Comparison of ENCODE assay signal across 8 cellular contexts in genomic region chr13:51453308-51453958, GRCh38. TPM values are rescaled to one million over a fixed set of nuclear protein-coding genes. Genes with fewer than 3 reads are reported as not detected.
DNase-seq lines count a peak whose midpoint lies in the region; ATAC-seq and TF ChIP-seq lines count a peak whose summit lies in the region.

No MANE protein-coding gene starts in this region.

- H3K9me3 ChIP-seq in CD4-positive, alpha-beta T cell (ENCODE audit: control insufficient read depth, low read length) = no peaks in the 10 kb centered on the region
- H3K9me3 ChIP-seq in Peyer's patch (no peaks in the 10 kb centered on the region), parathyroid adenoma (ENCODE audit: control insufficient read depth, low read length) (no peaks in the 10 kb centered on the region), tibial artery (no peaks in the 10 kb centered on the region)

- H3K27ac ChIP-seq in CD4-positive, alpha-beta T cell (ENCODE audit: low read depth, low read length) = peak overlapping the region; percentile 84
- H3K27ac ChIP-seq in Peyer's patch (peak overlapping the region; percentile 97 to 100 (median 99)), parathyroid adenoma (peak overlapping the region; percentile 99), tibial artery (peak overlapping the region; percentile 93 to 98)

- TF ChIP-seq POLR2A in Peyer's patch (IDR thresholded peaks at IDR 0.05) = peak; percentile 28 to 74

- H3K27ac Mint-ChIP-seq in CD4-positive, alpha-beta T cell = peak overlapping the region; percentile 95

- POLR2A ChIA-PET in CD4-positive, alpha-beta T cell (lab: Charles Lee) = interaction anchor here (0.6 to 6.9 kb wide), 82 partner anchors 9 to 1661 kb away, joined by 3 to 216 read pairs (median 4); partner anchors contain the start of genes ALG11, ATP7B, DHRS12 and KPNA3

- H3K9me3 Mint-ChIP-seq in CD4-positive, alpha-beta T cell = no peaks in the 10 kb centered on the region

- H3K4me1 Mint-ChIP-seq in CD4-positive, alpha-beta T cell (ENCODE audit: low read depth) = peaks cover 57% of the 10 kb centered on the region

- H3K27me3 Mint-ChIP-seq in CD4-positive, alpha-beta T cell = no peaks in the 10 kb centered on the region

- TF ChIP-seq CTCF in CD4-positive, alpha-beta T cell (IDR thresholded peaks at IDR 0.05) = no peak
- TF ChIP-seq CTCF in Peyer's patch (IDR thresholded peaks at IDR 0.05) = peak in 2 of 6 experiments; percentile 2
- no peak for TF ChIP-seq CTCF in parathyroid adenoma (IDR thresholded peaks at IDR 0.05)
- TF ChIP-seq CTCF in tibial artery (IDR thresholded peaks at IDR 0.05) = peak in 1 of 2 experiments; percentile 15

- H3K4me3 Mint-ChIP-seq in CD4-positive, alpha-beta T cell = peak overlapping the region; percentile 96

- CTCF ChIA-PET in CD4-positive, alpha-beta T cell (lab: Charles Lee) = interaction anchor here (0.6 to 2.5 kb wide), 8 partner anchors 8 to 344 kb away, joined by 3 to 9 read pairs (median 4); no protein-coding TSS in a partner anchor

- H3K79me2 ChIP-seq in parathyroid adenoma = no peaks in the 10 kb centered on the region

- no peaks in the 10 kb centered on the region for H3K27me3 ChIP-seq in CD4-positive, alpha-beta T cell (ENCODE audit: control insufficient read depth, insufficient read depth, low read length)
- H3K27me3 ChIP-seq in Peyer's patch = no peaks in the 10 kb centered on the region
- no peaks in the 10 kb centered on the region for H3K27me3 ChIP-seq in parathyroid adenoma (ENCODE audit: control insufficient read depth, insufficient read depth, low read length)
- no peaks in the 10 kb centered on the region for H3K27me3 ChIP-seq in tibial artery

- H3K4me1 ChIP-seq in Peyer's patch (peaks cover 0 to 21% (median 9%) of the 10 kb centered on the region in 4 donors), parathyroid adenoma (peaks cover 2% of the 10 kb centered on the region), tibial artery (peaks cover 0 to 32% (median 11%) of the 10 kb centered on the region in 4 donors)

- H2AFZ ChIP-seq in parathyroid adenoma = peak overlapping the region; percentile 83

- peak overlapping the region; percentile 80 for H3K9ac ChIP-seq in parathyroid adenoma

- peak overlapping the region; percentile 69 to 86 (median 74) for H3K4me3 ChIP-seq in Peyer's patch
- H3K4me3 ChIP-seq in parathyroid adenoma (ENCODE audit: low read depth, low read length) = peak overlapping the region; percentile 64
- H3K4me3 ChIP-seq in tibial artery = peak overlapping the region; percentile 83 to 97

- H3K36me3 ChIP-seq in Peyer's patch (peaks cover 0 to 23% (median 0%) of the 10 kb centered on the region in 3 donors), parathyroid adenoma (ENCODE audit: control insufficient read depth, insufficient read depth, low read length) (no peaks in the 10 kb centered on the region), tibial artery (peaks cover 14 to 26% (median 16%) of the 10 kb centered on the region in 3 donors)

- peak; percentile 72 to 86 (median 77) for DNase-seq in CD4-positive, alpha-beta T cell
- DNase-seq in Peyer's patch = peak; percentile 80 to 94 (median 93)
- peak; percentile 69 for DNase-seq in activated gamma-delta T cell (lab: John Stamatoyannopoulos, UW)
- DNase-seq in globus pallidus (ENCODE audit: low spot score) = peak; percentile 78
- DNase-seq in tibial artery = peak; percentile 83 to 90

- H3K4me2 ChIP-seq in parathyroid adenoma (ENCODE audit: low read length) = peak overlapping the region; percentile 62

- peak; percentile 33 for ATAC-seq in CD4-positive, alpha-beta T cell (ENCODE audit: poor library complexity)
- ATAC-seq in GM19372 (IDR thresholded peaks at IDR 0.05; ENCODE audit: low read depth, unreplicated experiment) = peak; percentile 37
- peak; percentile 39 for ATAC-seq in HG03460 (IDR thresholded peaks at IDR 0.05; ENCODE audit: unreplicated experiment)

- H3K36me3 Mint-ChIP-seq in CD4-positive, alpha-beta T cell (ENCODE audit: low read depth) = peaks cover 55% of the 10 kb centered on the region

- intact Hi-C loops in CD4-positive, alpha-beta T cell (cut with DNase I, micrococcal nuclease) = loop anchor here (1.0 to 10.0 kb wide), 9 partner anchors 130 to 1659 kb away; partner anchors contain the start of genes CKAP2 (in 2 of the 2), VPS36 (in 2 of the 2), ALG11 (in 1 of the 2) and KPNA3 (in 1 of the 2)
- intact Hi-C loops in tibial artery (cut with DNase I; ENCODE audit: low total_unique reads) = loop anchor here (2.0 to 10.0 kb wide), 5 partner anchors 131 to 1201 kb away; partner anchors contain the start of genes ALG11, ATP7B, SUGT1 and WDFY2

RNA-seq across cellular contexts. Expression of gene INTS6, which starts 0.6 kb away (rescaled TPM):
- 10 to 100 TPM; 40.8 to 45.8 TPM for total RNA-seq in CD4-positive, alpha-beta T cell
- 10 to 100 TPM; 28.9 to 46.4 (median 33.5) TPM for total RNA-seq in Peyer's patch

Comparison
In these comparisons a context has a peak if more than half of its experiments do, and no peak if none do; other contexts are left out.
1. Peak in every context shown above with its lines: DNase-seq, ATAC-seq, H3K4me3 ChIP-seq and H3K27ac ChIP-seq.